In genomic region chr22:27419473-27419872, GRCh38 we compare ENCODE assay signal across 26 cellular contexts.
DNase-seq lines count a peak whose midpoint lies in the region; ATAC-seq, FAIRE-seq and TF ChIP-seq lines count a peak whose summit lies in the region.
"Had no signal": no experiment of that assay in that cellular context is flagged by ENCODE, and none has a peak within 500 bp of the region (broad histone marks: within the 10 kb centered on the region; RNA-seq: fewer than 3 reads in every experiment).

No MANE protein-coding gene starts in this region.

- no peak for ATAC-seq in CD8-positive, alpha-beta T cell
- ATAC-seq in gastroesophageal sphincter = no peak
- ATAC-seq: activated CD8-positive, alpha-beta memory T cell treated with anti-CD3 and anti-CD28 coated beads, Interleukin-2, amount 10 ng/mL, durations not matched to agents 7 days and 5 days; stimulated activated effector memory CD8-positive, alpha-beta T cell treated with anti-CD3 and anti-CD28 coated beads, Interleukin-12 subunit alpha, Interleukin-12 subunit beta, amount 100 ng/mL, for 72 hours had no signal

- H3K4me1 ChIP-seq in HEK293 (ENCODE audit: control insufficient read depth, insufficient read depth, low read length) (peaks cover 18% of the 10 kb centered on the region), gastroesophageal sphincter (peaks cover 0 to 28% (median 12%) of the 10 kb centered on the region in 3 donors)
- H3K4me1 ChIP-seq in CD8-positive, alpha-beta T cell (ENCODE audit: insufficient read depth, low read length) = no peaks in the 10 kb centered on the region

- TF ChIP-seq POLR2A in GM12892 (IDR thresholded peaks at IDR 0.05; ENCODE audit: low read depth, low read length) (no peak), gastroesophageal sphincter (IDR thresholded peaks at IDR 0.05) (no peak)

- no peaks in the 10 kb centered on the region for H3K4me1 Mint-ChIP-seq in CD8-positive, alpha-beta T cell (ENCODE audit: low read depth)
- H3K4me1 Mint-ChIP-seq: activated CD4-positive, alpha-beta T cell treated with anti-CD3 and anti-CD28 coated beads, Interleukin-2, amount 10 ng/mL, durations not matched to agents 7 days and 5 days; activated CD8-positive, alpha-beta memory T cell treated with anti-CD3 and anti-CD28 coated beads, Interleukin-2, amount 10 ng/mL, durations not matched to agents 7 days and 5 days; CD4-positive, CD25-positive, alpha-beta regulatory T cell; central memory CD8-positive, alpha-beta T cell; stimulated activated effector memory CD8-positive, alpha-beta T cell treated with anti-CD3 and anti-CD28 coated beads, Interleukin-12 subunit alpha, Interleukin-12 subunit beta, amount 100 ng/mL, for 72 hours had no signal

- H3K36me3 ChIP-seq in HEK293 (ENCODE audit: control insufficient read depth in 2 of 2, insufficient read depth in 1 of 2, low read length in 2 of 2) (no peaks in the 10 kb centered on the region), gastroesophageal sphincter (no peaks in the 10 kb centered on the region)
- no peaks in the 10 kb centered on the region for H3K36me3 ChIP-seq in CD8-positive, alpha-beta T cell (ENCODE audit: insufficient read depth, low read length)
- H3K36me3 ChIP-seq: neural progenitor cell, prostate gland, suprapubic skin, vagina had no signal

- TF ChIP-seq EP300 in gastroesophageal sphincter (IDR thresholded peaks at IDR 0.05) = no peak

- no peak overlapping the region for H3K4me3 ChIP-seq in HEK293 (ENCODE audit: low read depth, low read length)
- no peak overlapping the region for H3K4me3 ChIP-seq in cardiac fibroblast (replicated peaks in 1 of 2; ENCODE audit: low read depth in 2 of 2, low read length in 2 of 2)
- no peak overlapping the region for H3K4me3 ChIP-seq in CD8-positive, alpha-beta T cell (ENCODE audit: low read depth, low read length)
- no peak overlapping the region for H3K4me3 ChIP-seq in gastroesophageal sphincter
- H3K4me3 ChIP-seq: neural progenitor cell, prostate gland, suprapubic skin, vagina had no signal

- H3K27me3 Mint-ChIP-seq in CD8-positive, alpha-beta T cell (ENCODE audit: low read depth) = peaks cover 21% of the 10 kb centered on the region

- POLR2A ChIA-PET in HEK293 (lab: Yijun Ruan, JAX) = no interaction called here
- POLR2A ChIA-PET in CD8-positive, alpha-beta T cell (lab: Charles Lee) = no interaction called here

- 52 to 73% methylated on average over 5 to 7 of the region's 7 CpGs for WGBS in gastroesophageal sphincter (ENCODE audit: low coverage in 1 of 2), 2 donors

- H3K27ac ChIP-seq in HEK293 (ENCODE audit: extremely low read depth, low read depth, low read length) = no peak overlapping the region
- H3K27ac ChIP-seq in CD8-positive, alpha-beta T cell (ENCODE audit: low read depth, low read length) = no peak overlapping the region
- peak overlapping the region in 1 of 4 donors; percentile 75 for H3K27ac ChIP-seq in gastroesophageal sphincter
- H3K27ac ChIP-seq: neural progenitor cell, suprapubic skin, vagina had no signal

- H3K9me3 Mint-ChIP-seq in CD8-positive, alpha-beta T cell = no peaks in the 10 kb centered on the region
- H3K9me3 Mint-ChIP-seq: activated CD4-positive, alpha-beta T cell treated with anti-CD3 and anti-CD28 coated beads, Interleukin-2, amount 10 ng/mL, durations not matched to agents 7 days and 5 days; activated T-helper 1 cell treated with anti-CD3 and anti-CD28 coated beads, Interleukin-12 subunit alpha, Interleukin-12 subunit beta, Interleukin-2, Interleukin-4 antibody, amounts not matched to agents 30 ng/mL and 10 ng/mL and 1 ng/mL, durations not matched to agents 14 hours and 24 hours and 36 hours; central memory CD8-positive, alpha-beta T cell; neural progenitor cell had no signal

- no peak overlapping the region for H3K27ac Mint-ChIP-seq in CD8-positive, alpha-beta T cell
- H3K27ac Mint-ChIP-seq: activated CD4-positive, alpha-beta T cell treated with anti-CD3 and anti-CD28 coated beads, Interleukin-2, amount 10 ng/mL, durations not matched to agents 7 days and 5 days; activated CD8-positive, alpha-beta memory T cell treated with anti-CD3 and anti-CD28 coated beads, Interleukin-2, amount 10 ng/mL, durations not matched to agents 7 days and 5 days; activated T-helper 1 cell treated with anti-CD3 and anti-CD28 coated beads, Interleukin-12 subunit alpha, Interleukin-12 subunit beta, Interleukin-2, Interleukin-4 antibody, amounts not matched to agents 30 ng/mL and 10 ng/mL and 1 ng/mL, durations not matched to agents 14 hours and 24 hours and 36 hours; CD4-positive, CD25-positive, alpha-beta regulatory T cell; HFFc6; stimulated activated effector memory CD8-positive, alpha-beta T cell treated with anti-CD3 and anti-CD28 coated beads, Interleukin-12 subunit alpha, Interleukin-12 subunit beta, amount 100 ng/mL, for 72 hours had no signal

- TF ChIP-seq CTCF in HEK293 (tag by site-specific recombination; IDR thresholded peaks at IDR 0.05) = no peak
- TF ChIP-seq CTCF in cardiac fibroblast (IDR thresholded peaks at IDR 0.05; ENCODE audit: low read depth, low read length) = no peak
- TF ChIP-seq CTCF in CD8-positive, alpha-beta T cell (IDR thresholded peaks at IDR 0.05) = no peak
- TF ChIP-seq CTCF in gastroesophageal sphincter (IDR thresholded peaks at IDR 0.05) = no peak

- no peaks in the 10 kb centered on the region for H3K9me3 ChIP-seq in HEK293 (ENCODE audit: control insufficient read depth, insufficient read depth, low read depth, low read length)
- no peaks in the 10 kb centered on the region for H3K9me3 ChIP-seq in CD8-positive, alpha-beta T cell (ENCODE audit: low read length)
- no peaks in the 10 kb centered on the region for H3K9me3 ChIP-seq in gastroesophageal sphincter
- H3K9me3 ChIP-seq: prostate gland, suprapubic skin, vagina had no signal

- H3K36me3 Mint-ChIP-seq in CD8-positive, alpha-beta T cell = no peaks in the 10 kb centered on the region
- H3K36me3 Mint-ChIP-seq: activated CD8-positive, alpha-beta memory T cell treated with anti-CD3 and anti-CD28 coated beads, Interleukin-2, amount 10 ng/mL, durations not matched to agents 7 days and 5 days; CD4-positive, CD25-positive, alpha-beta regulatory T cell; neural progenitor cell; stimulated activated effector memory CD8-positive, alpha-beta T cell treated with anti-CD3 and anti-CD28 coated beads, Interleukin-12 subunit alpha, Interleukin-12 subunit beta, amount 100 ng/mL, for 72 hours had no signal

- H3K4me3 Mint-ChIP-seq in CD8-positive, alpha-beta T cell = no peak overlapping the region
- H3K4me3 Mint-ChIP-seq: activated CD4-positive, alpha-beta T cell treated with anti-CD3 and anti-CD28 coated beads, Interleukin-2, amount 10 ng/mL, durations not matched to agents 7 days and 5 days; activated CD8-positive, alpha-beta memory T cell treated with anti-CD3 and anti-CD28 coated beads, Interleukin-2, amount 10 ng/mL, durations not matched to agents 7 days and 5 days; activated T-helper 1 cell treated with anti-CD3 and anti-CD28 coated beads, Interleukin-12 subunit alpha, Interleukin-12 subunit beta, Interleukin-2, Interleukin-4 antibody, amounts not matched to agents 30 ng/mL and 10 ng/mL and 1 ng/mL, durations not matched to agents 14 hours and 24 hours and 36 hours; CD4-positive, CD25-positive, alpha-beta regulatory T cell; central memory CD8-positive, alpha-beta T cell; HFFc6; neural progenitor cell; stimulated activated effector memory CD8-positive, alpha-beta T cell treated with anti-CD3 and anti-CD28 coated beads, Interleukin-12 subunit alpha, Interleukin-12 subunit beta, amount 100 ng/mL, for 72 hours had no signal

- DNase-seq in cardiac fibroblast (ENCODE audit: low read depth in 2 of 2) (peak; percentile 35 to 73), inferior parietal cortex (ENCODE audit: extremely low spot score) (peak; percentile 39), putamen (ENCODE audit: low spot score) (peak; percentile 25), GM12892 (ENCODE audit: insufficient read length) (no peak)
- no peak for DNase-seq in CD8-positive, alpha-beta T cell
- DNase-seq: activated CD4-positive, alpha-beta T cell treated with anti-CD3 and anti-CD28 coated beads, Interleukin-2, amount 10 ng/mL, durations not matched to agents 7 days and 5 days; activated CD8-positive, alpha-beta memory T cell treated with anti-CD3 and anti-CD28 coated beads, Interleukin-2, amount 10 ng/mL, durations not matched to agents 7 days and 5 days; activated naive CD4-positive, alpha-beta T cell treated with anti-CD3 and anti-CD28 coated beads, Interleukin-2, amount 50 U/mL, for 16 hours; CD4-positive, CD25-positive, alpha-beta regulatory T cell; DMS153; GF-D8; HFFc6; NCI-H2107; NK-92 treated with Interleukin-12 subunit alpha and Interleukin-12 subunit beta, amount 100 ng/mL, for 24 hours; small intestine; stimulated activated CD4-positive, alpha-beta T cell treated with anti-CD3 and anti-CD28 coated beads, Interleukin-2, amount 100 ng/mL, for 24 hours; T-helper 2 cell had no signal

- H3K27me3 ChIP-seq in CD8-positive, alpha-beta T cell (ENCODE audit: insufficient read depth, low read length) = no peaks in the 10 kb centered on the region
- H3K27me3 ChIP-seq in gastroesophageal sphincter = no peaks in the 10 kb centered on the region
- H3K27me3 ChIP-seq: neural progenitor cell, vagina had no signal

- FAIRE-seq in GM12892 (lab: Jason Lieb, UNC) = no peak
- FAIRE-seq: small intestine had no signal

- intact Hi-C loops in CD8-positive, alpha-beta T cell (cut with DNase I, micrococcal nuclease) = no loop called here

- CTCF ChIA-PET in HEK293 (lab: Yijun Ruan, JAX) = interaction anchor here (1.1 to 1.9 kb wide), 2 partner anchors 14 to 70 kb away, joined by 4 to 9 read pairs; no protein-coding TSS in a partner anchor
- CTCF ChIA-PET in CD8-positive, alpha-beta T cell (lab: Charles Lee) = no interaction called here

TF ChIP-seq in HEK293, 187 proteins besides CTCF, POLR2A, EP300 and RAD21:
- TF ChIP-seq, protein P1, sequence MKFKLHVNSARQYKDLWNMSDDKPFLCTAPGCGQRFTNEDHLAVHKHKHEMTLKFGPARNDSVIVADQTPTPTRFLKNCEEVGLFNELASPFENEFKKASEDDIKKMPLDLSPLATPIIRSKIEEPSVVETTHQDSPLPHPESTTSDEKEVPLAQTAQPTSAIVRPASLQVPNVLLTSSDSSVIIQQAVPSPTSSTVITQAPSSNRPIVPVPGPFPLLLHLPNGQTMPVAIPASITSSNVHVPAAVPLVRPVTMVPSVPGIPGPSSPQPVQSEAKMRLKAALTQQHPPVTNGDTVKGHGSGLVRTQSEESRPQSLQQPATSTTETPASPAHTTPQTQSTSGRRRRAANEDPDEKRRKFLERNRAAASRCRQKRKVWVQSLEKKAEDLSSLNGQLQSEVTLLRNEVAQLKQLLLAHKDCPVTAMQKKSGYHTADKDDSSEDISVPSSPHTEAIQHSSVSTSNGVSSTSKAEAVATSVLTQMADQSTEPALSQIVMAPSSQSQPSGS (tag by site-specific recombination; IDR thresholded peaks at IDR 0.05; ENCODE audit: low read depth) = peak; percentile 53; the same call in 1 of the 2 replicates
- no peak for TF ChIP-seq OVOL3 (tag by site-specific recombination; IDR thresholded peaks at IDR 0.05)

Comparison
In these comparisons a context has a peak if more than half of its experiments do, and no peak if none do; other contexts are left out.
1. DNase-seq: peak in cardiac fibroblast (2 of 2), inferior parietal cortex (single experiment) and putamen (single experiment); none in GM12892 (single experiment) and CD8-positive, alpha-beta T cell (0 of 7).